In genomic region chr9:137083418-137084004, GRCh38 we compare ENCODE assay signal across 9 cellular contexts. TPM values are rescaled to one million over a fixed set of nuclear protein-coding genes. Genes with fewer than 3 reads are reported as not detected.
A peak's percentile ranks its signal among the peaks of the same experiment; 100 is the strongest.
DNase-seq lines count a peak whose midpoint lies in the region; ATAC-seq, FAIRE-seq and TF ChIP-seq lines count a peak whose summit lies in the region.
"Had no signal": no experiment of that assay in that cellular context is flagged by ENCODE, and none has a peak within 500 bp of the region (broad histone marks: within the 10 kb centered on the region; RNA-seq: fewer than 3 reads in every experiment).

No MANE protein-coding gene starts in this region.

- H3K27me3 ChIP-seq in HUES64 (ENCODE audit: insufficient read depth, low read length) = peaks cover 25% of the 10 kb centered on the region
- H3K27me3 ChIP-seq in astrocyte (ENCODE audit: insufficient read depth, low read length) = no peaks in the 10 kb centered on the region
- peaks cover 0 to 1% of the 10 kb centered on the region in 2 donors for H3K27me3 ChIP-seq in left lung

- H3K27ac Mint-ChIP-seq in astrocyte (ENCODE audit: unreplicated experiment) (peak overlapping the region; percentile 92), T-helper 17 cell (no peak overlapping the region)
- no peak overlapping the region for H3K27ac Mint-ChIP-seq in effector memory CD8-positive, alpha-beta T cell

- ATAC-seq in left lung (no peak), T-helper 17 cell (no peak), HG02938 (IDR thresholded peaks at IDR 0.05; ENCODE audit: unreplicated experiment) (no peak)
- ATAC-seq in effector memory CD8-positive, alpha-beta T cell (replicated peaks) = no peak
- ATAC-seq: mucosa of descending colon had no signal

- H3K27me3 Mint-ChIP-seq in astrocyte (ENCODE audit: low read depth, unreplicated experiment) (peaks cover 9% of the 10 kb centered on the region), T-helper 17 cell (no peaks in the 10 kb centered on the region)
- H3K27me3 Mint-ChIP-seq in effector memory CD8-positive, alpha-beta T cell = no peaks in the 10 kb centered on the region

- H4K20me1 ChIP-seq in astrocyte (ENCODE audit: insufficient read depth, low read length) = peaks cover 19% of the 10 kb centered on the region

- H3K36me3 ChIP-seq in HUES64 (ENCODE audit: insufficient read depth, low read length) = peaks cover 3% of the 10 kb centered on the region
- H3K36me3 ChIP-seq in astrocyte (ENCODE audit: insufficient read depth, low read length) = peaks cover 3% of the 10 kb centered on the region
- H3K36me3 ChIP-seq in left lung = peaks cover 0 to 52% of the 10 kb centered on the region in 2 donors

- no peaks in the 10 kb centered on the region for H3K9me3 Mint-ChIP-seq in astrocyte (ENCODE audit: unreplicated experiment)
- H3K9me3 Mint-ChIP-seq in effector memory CD8-positive, alpha-beta T cell = no peaks in the 10 kb centered on the region

- peak overlapping the region; percentile 70 for H2AFZ ChIP-seq in astrocyte (ENCODE audit: low read depth, low read length)

- H3K4me1 Mint-ChIP-seq in astrocyte (ENCODE audit: low read depth, unreplicated experiment) (peaks cover 26% of the 10 kb centered on the region), T-helper 17 cell (peaks cover 16% of the 10 kb centered on the region)
- peaks cover 16 to 18% of the 10 kb centered on the region in 2 donors for H3K4me1 Mint-ChIP-seq in effector memory CD8-positive, alpha-beta T cell (ENCODE audit: low read depth in 2 of 2)

- FAIRE-seq in astrocyte (lab: Jason Lieb, UNC) = no peak

- H3K4me3 ChIP-seq in HUES64 (ENCODE audit: low read length) (no peak overlapping the region), astrocyte (ENCODE audit: insufficient read depth, low read depth, low read length) (no peak overlapping the region), left lung (no peak overlapping the region)
- H3K4me3 ChIP-seq: mucosa of descending colon had no signal

- H3K4me2 ChIP-seq in astrocyte (ENCODE audit: low read length) = peak overlapping the region; percentile 78

- H3K9ac ChIP-seq in HUES64 (ENCODE audit: low read depth, low read length) = peak overlapping the region; percentile 24; the same call in 1 of the 2 replicates
- H3K9ac ChIP-seq in astrocyte (ENCODE audit: low read length) = peak overlapping the region; percentile 58

- no peak overlapping the region for H3K27ac ChIP-seq in HUES64 (ENCODE audit: low read depth, low read length)
- peak overlapping the region; percentile 84 for H3K27ac ChIP-seq in astrocyte (ENCODE audit: low read depth, low read length)
- H3K27ac ChIP-seq in left lung = peak overlapping the region; percentile 20 to 59

- H3K9me3 ChIP-seq in HUES64 (ENCODE audit: insufficient read depth, low read depth, low read length) = no peaks in the 10 kb centered on the region
- no peaks in the 10 kb centered on the region for H3K9me3 ChIP-seq in astrocyte (ENCODE audit: insufficient read depth, low read depth, low read length)
- no peaks in the 10 kb centered on the region for H3K9me3 ChIP-seq in left lung
- no peaks in the 10 kb centered on the region for H3K9me3 ChIP-seq in T-helper 17 cell (ENCODE audit: control insufficient read depth, low read length, poor library complexity, severe bottlenecking)
- H3K9me3 ChIP-seq: mucosa of descending colon had no signal

- TF ChIP-seq CTCF in astrocyte (IDR thresholded peaks at IDR 0.05; ENCODE audit: insufficient read depth, low read depth, low read length) = no peak
- no peak for TF ChIP-seq CTCF in left lung (IDR thresholded peaks at IDR 0.05)

- H3K4me3 Mint-ChIP-seq in astrocyte (ENCODE audit: unreplicated experiment) (peak overlapping the region; percentile 69), T-helper 17 cell (no peak overlapping the region)
- H3K4me3 Mint-ChIP-seq in effector memory CD8-positive, alpha-beta T cell = no peak overlapping the region

- 55% methylated on average over 10 of the region's 10 CpGs for WGBS in HUES64

- H3K36me3 Mint-ChIP-seq in astrocyte (ENCODE audit: low read depth, unreplicated experiment) (peaks cover 6% of the 10 kb centered on the region), T-helper 17 cell (ENCODE audit: low read depth) (no peaks in the 10 kb centered on the region)
- H3K36me3 Mint-ChIP-seq in effector memory CD8-positive, alpha-beta T cell (ENCODE audit: insufficient read depth) = peaks cover 19% of the 10 kb centered on the region

- intact Hi-C loops in left lung (cut with DNase I) = no loop called here

- DNase-seq in CD1c-positive myeloid dendritic cell (ENCODE audit: extremely low spot score) (peak; percentile 54), astrocyte (ENCODE audit: low read depth) (peak; percentile 92), left lung (peak; percentile 75 to 80), T-helper 17 cell (no peak), NCI-H2196 treated with DMSO at 0.1 percent for 48 hours (lab: John Stamatoyannopoulos, UW; ENCODE audit: unreplicated experiment) (no peak)
- no peak for DNase-seq in effector memory CD8-positive, alpha-beta T cell

- peaks cover 15% of the 10 kb centered on the region for H3K4me1 ChIP-seq in HUES64 (ENCODE audit: insufficient read depth, low read length)
- peaks cover 43% of the 10 kb centered on the region for H3K4me1 ChIP-seq in astrocyte (ENCODE audit: insufficient read depth, low read length)
- H3K4me1 ChIP-seq in left lung = peaks cover 22 to 59% of the 10 kb centered on the region in 2 donors

- peaks cover 16% of the 10 kb centered on the region for H3K79me2 ChIP-seq in astrocyte (ENCODE audit: insufficient read depth, low read length)

RNA-seq across cellular contexts. Expression of gene MAN1B1, which starts 3.3 kb away (rescaled TPM):
- 21.0 TPM for polyA plus RNA-seq in HUES64 (2013, experiment 1 of 2)
- polyA plus RNA-seq in HUES64 (2013, experiment 2 of 2) = 24.5 TPM
- 69.2 and 89.0 TPM in 2 replicates for total RNA-seq in astrocyte
- total RNA-seq in left lung = 10 to 100 TPM; 51.5 to 54.9 TPM
- 10 to 100 TPM; 62.0 to 62.3 TPM for total RNA-seq in T-helper 17 cell

RNA-seq across cellular contexts. Expression of gene UAP1L1, which starts 6.2 kb away (rescaled TPM):
- 1.6 TPM for polyA plus RNA-seq in HUES64 (2013, experiment 1 of 2)
- 2.9 TPM for polyA plus RNA-seq in HUES64 (2013, experiment 2 of 2)
- 4.0 and 4.7 TPM in 2 replicates for total RNA-seq in astrocyte
- 10 to 100 TPM; 28.1 to 43.1 TPM for total RNA-seq in left lung
- 10 to 100 TPM in 1 of 2 donors, 1 to 10 TPM in 1; 9.3 to 10.2 TPM for total RNA-seq in T-helper 17 cell

RNA-seq across cellular contexts. Expression of gene SAPCD2, which starts 13.2 kb away (rescaled TPM):
- polyA plus RNA-seq in HUES64 (2013, experiment 1 of 2) = 14.1 TPM
- 18.4 TPM for polyA plus RNA-seq in HUES64 (2013, experiment 2 of 2)
- total RNA-seq in astrocyte = 0.41 and 0.43 TPM in 2 replicates
- 1 to 10 TPM; 2.7 to 4.6 TPM for total RNA-seq in left lung
- total RNA-seq in T-helper 17 cell = under 1 TPM; 0.27 to 0.39 TPM

RNA-seq across cellular contexts. Expression of gene ENTPD2, which starts 29.6 kb away (rescaled TPM):
- polyA plus RNA-seq in HUES64 (2013, experiment 1 of 2) = 0.30 TPM
- polyA plus RNA-seq in HUES64 (2013, experiment 2 of 2) = 0.70 TPM
- 0.14 and 0.55 TPM in 2 replicates for total RNA-seq in astrocyte
- under 1 TPM; 0.71 to 0.87 TPM for total RNA-seq in left lung
- total RNA-seq in T-helper 17 cell = under 1 TPM in 1 of 2 donors, not detected in 1; 0.20 TPM

RNA-seq across cellular contexts. Expression of gene DPP7, which starts 31.0 kb away (rescaled TPM):
- 7.2 TPM for polyA plus RNA-seq in HUES64 (2013, experiment 1 of 2)
- polyA plus RNA-seq in HUES64 (2013, experiment 2 of 2) = 10.7 TPM
- 53.8 and 68.7 TPM in 2 replicates for total RNA-seq in astrocyte
- total RNA-seq in left lung = 100 to 1,000 TPM; 144 to 165 TPM
- 100 to 1,000 TPM; 270 to 311 TPM for total RNA-seq in T-helper 17 cell

Comparison
In these comparisons a context has a peak if more than half of its experiments do, and no peak if none do; other contexts are left out.
1. DNase-seq: peak in CD1c-positive myeloid dendritic cell (single experiment), astrocyte (single experiment) and left lung (2 of 2); none in T-helper 17 cell (0 of 3), NCI-H2196 treated with DMSO at 0.1 percent for 48 hours (single experiment) and effector memory CD8-positive, alpha-beta T cell (0 of 3).